1 cellular context compared by ENCODE assay signal in genomic region chr1:161021168-161021958, GRCh38.
TF ChIP-seq lines count a peak whose summit lies in the region.

No MANE protein-coding gene starts in this region.

TF ChIP-seq in HepG2, 621 proteins besides CTCF, POLR2A, EP300 and RAD21 (continued from another document and continues in another):
- TF ChIP-seq KIAA2018 (CRISPR knock-in tag; IDR thresholded peaks at IDR 0.05; ENCODE audit: borderline replicate concordance): no peak
- TF ChIP-seq HDAC2 (CRISPR knock-in tag; IDR thresholded peaks at IDR 0.05): peak; percentile 21; the same call in 1 of the 2 replicates
- TF ChIP-seq MYNN (CRISPR knock-in tag; IDR thresholded peaks at IDR 0.05; ENCODE audit: low read depth): no peak
- no peak for TF ChIP-seq ZNF280B (CRISPR knock-in tag; IDR thresholded peaks at IDR 0.05; ENCODE audit: borderline replicate concordance)
- 0 out of 2 replicates have a peak, but pooled peaks have one; percentile 28 for TF ChIP-seq NKX3-1 (CRISPR knock-in tag; IDR thresholded peaks at IDR 0.05)
- TF ChIP-seq SATB2 (CRISPR knock-in tag; IDR thresholded peaks at IDR 0.05): no peak
- 0 out of 2 replicates have a peak, but pooled peaks have one; percentile 15 for TF ChIP-seq TEAD2 (CRISPR knock-in tag; IDR thresholded peaks at IDR 0.05)
- 0 out of 2 replicates have a peak, but pooled peaks have one; percentile 26 for TF ChIP-seq ZBTB10 (CRISPR knock-in tag; IDR thresholded peaks at IDR 0.05; ENCODE audit: borderline replicate concordance)
- TF ChIP-seq MYC (CRISPR knock-in tag; IDR thresholded peaks at IDR 0.05; ENCODE audit: borderline replicate concordance): peak; percentile 53
- TF ChIP-seq ZNF724P (CRISPR knock-in tag; IDR thresholded peaks at IDR 0.05; ENCODE audit: borderline replicate concordance): no peak
- TF ChIP-seq TFAP4 (IDR thresholded peaks at IDR 0.05; ENCODE audit: borderline replicate concordance, low read depth): no peak
- no peak; the same call in 1 of the 2 replicates for TF ChIP-seq ZNF777 (CRISPR knock-in tag; IDR thresholded peaks at IDR 0.05)
- no peak for TF ChIP-seq NONO (IDR thresholded peaks at IDR 0.05)
- TF ChIP-seq NONO (CRISPR knock-in tag; conservative IDR thresholded peaks at IDR 0.05): peak; percentile 68; the same call in 1 of the 2 replicates
- no peak for TF ChIP-seq DDIT3 (CRISPR knock-in tag; IDR thresholded peaks at IDR 0.05)
- peak; percentile 72; the same call in 1 of the 2 replicates for TF ChIP-seq CREM (IDR thresholded peaks at IDR 0.05)
- no peak for TF ChIP-seq CREM (CRISPR knock-in tag; IDR thresholded peaks at IDR 0.05)
- TF ChIP-seq PLSCR1 (CRISPR knock-in tag; IDR thresholded peaks at IDR 0.05; ENCODE audit: borderline replicate concordance): no peak
- no peak for TF ChIP-seq ZNF329 (CRISPR knock-in tag; IDR thresholded peaks at IDR 0.05; ENCODE audit: low read depth)
- TF ChIP-seq DR1 (CRISPR knock-in tag; IDR thresholded peaks at IDR 0.05): 0 out of 2 replicates have a peak, but pooled peaks have one; percentile 33
- TF ChIP-seq ZSCAN21 (CRISPR knock-in tag; IDR thresholded peaks at IDR 0.05; ENCODE audit: borderline replicate concordance): no peak; the same call in 1 of the 2 replicates
- no peak for TF ChIP-seq ZXDC (CRISPR knock-in tag; IDR thresholded peaks at IDR 0.05)
- TF ChIP-seq ZNF761 (CRISPR knock-in tag; conservative IDR thresholded peaks at IDR 0.05): no peak
- TF ChIP-seq ZBTB26 (CRISPR knock-in tag; IDR thresholded peaks at IDR 0.05; ENCODE audit: borderline replicate concordance): no peak
- TF ChIP-seq ZBTB2 (CRISPR knock-in tag; IDR thresholded peaks at IDR 0.05; ENCODE audit: low read depth): no peak
- TF ChIP-seq THAP9 (CRISPR knock-in tag; IDR thresholded peaks at IDR 0.05; ENCODE audit: borderline replicate concordance): no peak
- no peak for TF ChIP-seq MAZ (IDR thresholded peaks at IDR 0.05; ENCODE audit: borderline replicate concordance, low read depth, low read length)
- TF ChIP-seq MAZ (CRISPR knock-in tag; IDR thresholded peaks at IDR 0.05; ENCODE audit: low read depth): no peak
- TF ChIP-seq ZSCAN9 (CRISPR knock-in tag; IDR thresholded peaks at IDR 0.05; ENCODE audit: borderline replicate concordance): no peak; the same call in 1 of the 2 replicates
